Comparison of ENCODE assay signal across 22 cellular contexts in the genomic region with DNA sequence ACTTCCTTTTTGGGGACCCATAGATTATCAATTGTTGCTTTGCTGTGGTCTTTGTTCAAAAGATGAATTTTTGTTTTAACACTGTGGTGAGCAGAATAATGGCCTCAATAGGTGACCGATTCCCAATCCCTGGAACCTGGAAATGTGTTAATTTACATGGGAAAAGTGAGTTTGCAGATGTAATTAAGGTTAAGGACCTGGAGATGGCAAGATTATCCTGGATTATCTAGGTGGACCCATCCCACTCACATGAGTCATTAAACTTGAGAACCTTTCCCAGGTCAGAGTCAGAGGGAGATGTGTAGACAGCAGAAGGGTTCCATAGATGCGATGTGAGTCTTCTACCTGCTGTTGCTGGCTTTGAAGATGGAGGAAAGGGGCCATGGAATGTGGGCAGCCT. TPM values are rescaled to one million over a fixed set of nuclear protein-coding genes. Genes with fewer than 3 reads are reported as not detected.
A peak's percentile ranks its signal among the peaks of the same experiment; 100 is the strongest.
DNase-seq lines count a peak whose midpoint lies in the region; ATAC-seq and TF ChIP-seq lines count a peak whose summit lies in the region.
"Had no signal": no experiment of that assay in that cellular context is flagged by ENCODE, and none has a peak within 500 bp of the region (broad histone marks: within the 10 kb centered on the region; RNA-seq: fewer than 3 reads in every experiment).

No MANE protein-coding gene starts in this region.

- H3K27ac Mint-ChIP-seq in activated CD8-positive, alpha-beta memory T cell treated with anti-CD3 and anti-CD28 coated beads, Interleukin-2, amount 10 ng/mL, durations not matched to agents 7 days and 5 days, result peak overlapping the region; percentile 89
- H3K27ac Mint-ChIP-seq in CD4-positive, alpha-beta T cell, result peak overlapping the region; percentile 70
- peak overlapping the region; percentile 5 for H3K27ac Mint-ChIP-seq in activated CD4-positive, alpha-beta memory T cell treated with anti-CD3 and anti-CD28 coated beads, Interleukin-2, amount 10 ng/mL, durations not matched to agents 7 days and 5 days
- H3K27ac Mint-ChIP-seq in naive thymus-derived CD4-positive, alpha-beta T cell, result peak overlapping the region; percentile 62 to 98 (median 73)
- H3K27ac Mint-ChIP-seq: IgD-negative memory B cell had no signal

- H3K4me1 ChIP-seq in naive thymus-derived CD4-positive, alpha-beta T cell (ENCODE audit: control insufficient read depth in 2 of 2, insufficient read depth in 2 of 2, low read length in 2 of 2), result peaks cover 37 to 69% of the 10 kb centered on the region in 2 donors
- H3K4me1 ChIP-seq: breast epithelium, prostate gland, tibial artery had no signal

- no peak for TF ChIP-seq CTCF in CD4-positive, alpha-beta T cell (IDR thresholded peaks at IDR 0.05)

- no peak for ATAC-seq in activated CD8-positive, alpha-beta memory T cell treated with anti-CD3 and anti-CD28 coated beads, Interleukin-2, amount 10 ng/mL, durations not matched to agents 7 days and 5 days
- ATAC-seq in CD4-positive, alpha-beta T cell (ENCODE audit: poor library complexity), result no peak
- ATAC-seq in naive thymus-derived CD4-positive, alpha-beta T cell, result no peak
- ATAC-seq in GM19328 (IDR thresholded peaks at IDR 0.05; ENCODE audit: unreplicated experiment), result no peak
- no peak for ATAC-seq in HG02938 (IDR thresholded peaks at IDR 0.05; ENCODE audit: unreplicated experiment)
- ATAC-seq: left lung had no signal

- intact Hi-C loops in CD4-positive, alpha-beta T cell (cut with DNase I, micrococcal nuclease), result no loop called here
- intact Hi-C loops in naive thymus-derived CD4-positive, alpha-beta T cell (cut with micrococcal nuclease), result loop anchor here in 1 of 2 donors (5.0 kb wide), 1 partner anchor 1139 kb away; the partner anchor contains the start of gene TBPL1

- H3K27me3 Mint-ChIP-seq in activated CD8-positive, alpha-beta memory T cell treated with anti-CD3 and anti-CD28 coated beads, Interleukin-2, amount 10 ng/mL, durations not matched to agents 7 days and 5 days, result no peaks in the 10 kb centered on the region
- H3K27me3 Mint-ChIP-seq in CD4-positive, alpha-beta T cell, result no peaks in the 10 kb centered on the region
- no peaks in the 10 kb centered on the region for H3K27me3 Mint-ChIP-seq in activated CD4-positive, alpha-beta memory T cell treated with anti-CD3 and anti-CD28 coated beads, Interleukin-2, amount 10 ng/mL, durations not matched to agents 7 days and 5 days
- H3K27me3 Mint-ChIP-seq in naive thymus-derived CD4-positive, alpha-beta T cell, result no peaks in the 10 kb centered on the region

- no peak overlapping the region for H3K4me3 ChIP-seq in naive thymus-derived CD4-positive, alpha-beta T cell (ENCODE audit: low read length)
- H3K4me3 ChIP-seq: breast epithelium, left lung, prostate gland, stomach, tibial artery had no signal

- DNase-seq in activated CD8-positive, alpha-beta memory T cell treated with anti-CD3 and anti-CD28 coated beads, Interleukin-2, amount 10 ng/mL, durations not matched to agents 7 days and 5 days, result no peak
- no peak for DNase-seq in activated CD8-positive, alpha-beta memory T cell treated with anti-CD3 and anti-CD28 coated beads for 24 hours
- DNase-seq in CD4-positive, alpha-beta T cell, result no peak
- no peak for DNase-seq in activated CD4-positive, alpha-beta memory T cell treated with anti-CD3 and anti-CD28 coated beads, Interleukin-2, amount 10 ng/mL, durations not matched to agents 7 days and 5 days
- DNase-seq in naive thymus-derived CD4-positive, alpha-beta T cell, result no peak
- DNase-seq: amygdala; effector CD4-positive, alpha-beta T cell; HCEC 1CT; left lung; mesenchymal stem cell; NCI-H1092; NCI-H1694 treated with DMSO at 0.1 percent for 48 hours; NK-92 treated with Interleukin-12 subunit alpha and Interleukin-12 subunit beta, amount 100 ng/mL, for 24 hours; Right ventricle myocardium superior; stomach; T1000; tibial artery had no signal

- no peaks in the 10 kb centered on the region for H3K9me3 Mint-ChIP-seq in activated CD8-positive, alpha-beta memory T cell treated with anti-CD3 and anti-CD28 coated beads, Interleukin-2, amount 10 ng/mL, durations not matched to agents 7 days and 5 days (ENCODE audit: low read depth)
- no peaks in the 10 kb centered on the region for H3K9me3 Mint-ChIP-seq in CD4-positive, alpha-beta T cell
- H3K9me3 Mint-ChIP-seq in activated CD4-positive, alpha-beta memory T cell treated with anti-CD3 and anti-CD28 coated beads, Interleukin-2, amount 10 ng/mL, durations not matched to agents 7 days and 5 days, result no peaks in the 10 kb centered on the region
- H3K9me3 Mint-ChIP-seq in naive thymus-derived CD4-positive, alpha-beta T cell, result peaks cover 0 to 7% (median 0%) of the 10 kb centered on the region in 11 donors

- H3K36me3 Mint-ChIP-seq in activated CD8-positive, alpha-beta memory T cell treated with anti-CD3 and anti-CD28 coated beads, Interleukin-2, amount 10 ng/mL, durations not matched to agents 7 days and 5 days, result peaks cover 11% of the 10 kb centered on the region
- peaks cover 3% of the 10 kb centered on the region for H3K36me3 Mint-ChIP-seq in CD4-positive, alpha-beta T cell (ENCODE audit: low read depth)
- H3K36me3 Mint-ChIP-seq in activated CD4-positive, alpha-beta memory T cell treated with anti-CD3 and anti-CD28 coated beads, Interleukin-2, amount 10 ng/mL, durations not matched to agents 7 days and 5 days (ENCODE audit: low read depth), result peaks cover 4% of the 10 kb centered on the region
- H3K36me3 Mint-ChIP-seq in naive thymus-derived CD4-positive, alpha-beta T cell, result peaks cover 0 to 1% (median 0%) of the 10 kb centered on the region in 5 donors
- H3K36me3 Mint-ChIP-seq: IgD-negative memory B cell had no signal

- no peak overlapping the region for H3K27ac ChIP-seq in CD4-positive, alpha-beta T cell (ENCODE audit: low read depth, low read length)
- peak overlapping the region; percentile 27 for H3K27ac ChIP-seq in naive thymus-derived CD4-positive, alpha-beta T cell (ENCODE audit: low read depth, low read length)
- H3K27ac ChIP-seq: breast epithelium, left lung, prostate gland, stomach, tibial artery had no signal

- no peaks in the 10 kb centered on the region for H3K27me3 ChIP-seq in CD4-positive, alpha-beta T cell (ENCODE audit: control insufficient read depth, insufficient read depth, low read length)
- H3K27me3 ChIP-seq in naive thymus-derived CD4-positive, alpha-beta T cell (ENCODE audit: control insufficient read depth in 2 of 2, insufficient read depth in 2 of 2, low read length in 2 of 2), result no peaks in the 10 kb centered on the region
- H3K27me3 ChIP-seq: breast epithelium, left lung, stomach, tibial artery had no signal

- CTCF ChIA-PET in activated CD8-positive, alpha-beta memory T cell treated with anti-CD3 and anti-CD28 coated beads, Interleukin-2, amount 10 ng/mL, durations not matched to agents 7 days and 5 days (lab: Charles Lee), result interaction anchor here (1.0 to 1.6 kb wide), 2 partner anchors 49 to 92 kb away, joined by 3 to 4 read pairs; no protein-coding TSS in a partner anchor
- CTCF ChIA-PET in CD4-positive, alpha-beta T cell (lab: Charles Lee), result interaction anchor here (0.9 to 1.4 kb wide), 2 partner anchors 54 to 92 kb away, joined by 3 to 4 read pairs; no protein-coding TSS in a partner anchor
- CTCF ChIA-PET in activated CD4-positive, alpha-beta memory T cell treated with anti-CD3 and anti-CD28 coated beads, Interleukin-2, amount 10 ng/mL, durations not matched to agents 7 days and 5 days (lab: Charles Lee), result interaction anchor here (0.9 kb wide), 1 partner anchor 54 kb away, joined by 4 read pairs; no protein-coding TSS in a partner anchor
- CTCF ChIA-PET in naive thymus-derived CD4-positive, alpha-beta T cell (lab: Charles Lee), result interaction anchor here (1.0 to 1.5 kb wide), 2 partner anchors 10 to 12 kb away, joined by 3 to 4 read pairs; no protein-coding TSS in a partner anchor

- H3K4me1 Mint-ChIP-seq in activated CD8-positive, alpha-beta memory T cell treated with anti-CD3 and anti-CD28 coated beads, Interleukin-2, amount 10 ng/mL, durations not matched to agents 7 days and 5 days, result peaks cover 87% of the 10 kb centered on the region
- peaks cover 87% of the 10 kb centered on the region for H3K4me1 Mint-ChIP-seq in CD4-positive, alpha-beta T cell (ENCODE audit: low read depth)
- H3K4me1 Mint-ChIP-seq in activated CD4-positive, alpha-beta memory T cell treated with anti-CD3 and anti-CD28 coated beads, Interleukin-2, amount 10 ng/mL, durations not matched to agents 7 days and 5 days, result peaks cover 82% of the 10 kb centered on the region
- peaks cover 44 to 98% (median 93%) of the 10 kb centered on the region in 7 donors for H3K4me1 Mint-ChIP-seq in naive thymus-derived CD4-positive, alpha-beta T cell

- no peaks in the 10 kb centered on the region for H3K36me3 ChIP-seq in naive thymus-derived CD4-positive, alpha-beta T cell (ENCODE audit: control insufficient read depth in 2 of 3, insufficient read depth in 3 of 3, low read length in 3 of 3)
- H3K36me3 ChIP-seq: breast epithelium, left lung, prostate gland, stomach, tibial artery had no signal

- H3K9me3 ChIP-seq in CD4-positive, alpha-beta T cell (ENCODE audit: control insufficient read depth, low read length), result no peaks in the 10 kb centered on the region
- H3K9me3 ChIP-seq in naive thymus-derived CD4-positive, alpha-beta T cell (ENCODE audit: control insufficient read depth in 2 of 3, low read length in 3 of 3), result no peaks in the 10 kb centered on the region
- H3K9me3 ChIP-seq: breast epithelium, left lung, prostate gland, stomach, tibial artery had no signal

- POLR2A ChIA-PET in CD4-positive, alpha-beta T cell (lab: Charles Lee), result interaction anchor here (1.2 to 1.7 kb wide), 3 partner anchors 13 to 39 kb away, joined by 5 to 8 read pairs (median 6); partner anchors contain the start of gene HBS1L
- POLR2A ChIA-PET in activated CD4-positive, alpha-beta memory T cell treated with anti-CD3 and anti-CD28 coated beads, Interleukin-2, amount 10 ng/mL, durations not matched to agents 7 days and 5 days (lab: Charles Lee), result interaction anchor here (1.3 to 8.5 kb wide), 3 partner anchors 36 to 92 kb away, joined by 3 to 75 read pairs (median 10); partner anchors contain the start of genes HBS1L and MYB
- POLR2A ChIA-PET in naive thymus-derived CD4-positive, alpha-beta T cell (lab: Charles Lee), result interaction anchor here (1.5 to 11.6 kb wide), 2 partner anchors 13 to 36 kb away, joined by 12 to 149 read pairs; partner anchors contain the start of gene HBS1L

- no peak overlapping the region for H3K4me3 Mint-ChIP-seq in activated CD8-positive, alpha-beta memory T cell treated with anti-CD3 and anti-CD28 coated beads, Interleukin-2, amount 10 ng/mL, durations not matched to agents 7 days and 5 days
- H3K4me3 Mint-ChIP-seq in CD4-positive, alpha-beta T cell, result no peak overlapping the region
- H3K4me3 Mint-ChIP-seq in activated CD4-positive, alpha-beta memory T cell treated with anti-CD3 and anti-CD28 coated beads, Interleukin-2, amount 10 ng/mL, durations not matched to agents 7 days and 5 days, result no peak overlapping the region
- peak overlapping the region in 2 of 10 donors; percentile 7 to 21 for H3K4me3 Mint-ChIP-seq in naive thymus-derived CD4-positive, alpha-beta T cell
- H3K4me3 Mint-ChIP-seq: IgD-negative memory B cell had no signal

RNA-seq across cellular contexts. Expression of gene HBS1L, which starts 36.2 kb away (rescaled TPM):
- 100 to 1,000 TPM in 1 of 2 experiments, 10 to 100 TPM in 1; 92.2 to 112 TPM for total RNA-seq in activated CD8-positive, alpha-beta memory T cell treated with anti-CD3 and anti-CD28 coated beads, Interleukin-2, amount 10 ng/mL, durations not matched to agents 7 days and 5 days
- 100 to 1,000 TPM; 106 to 117 TPM for total RNA-seq in CD4-positive, alpha-beta T cell
- total RNA-seq in activated CD4-positive, alpha-beta memory T cell treated with anti-CD3 and anti-CD28 coated beads, Interleukin-2, amount 10 ng/mL, durations not matched to agents 7 days and 5 days, result 10 to 100 TPM; 90.3 to 91.6 TPM
- 100 to 1,000 TPM in 1 of 5 experiments, 10 to 100 TPM in 4; 70.0 to 112 (median 83.1) TPM for total RNA-seq in naive thymus-derived CD4-positive, alpha-beta T cell
- polyA plus RNA-seq in naive thymus-derived CD4-positive, alpha-beta T cell, result 10 to 100 TPM; 61.4 to 70.5 TPM

Comparison
In these comparisons a context has a peak if more than half of its experiments do, and no peak if none do; other contexts are left out.
1. H3K27ac Mint-ChIP-seq: peak in every context shown above with its lines; median percentile 89 in activated CD8-positive, alpha-beta memory T cell treated with anti-CD3 and anti-CD28 coated beads, Interleukin-2, amount 10 ng/mL, durations not matched to agents 7 days and 5 days; 73 in naive thymus-derived CD4-positive, alpha-beta T cell; 70 in CD4-positive, alpha-beta T cell; 5 in activated CD4-positive, alpha-beta memory T cell treated with anti-CD3 and anti-CD28 coated beads, Interleukin-2, amount 10 ng/mL, durations not matched to agents 7 days and 5 days.